10 cellular contexts compared by ENCODE assay signal in the genomic region with DNA sequence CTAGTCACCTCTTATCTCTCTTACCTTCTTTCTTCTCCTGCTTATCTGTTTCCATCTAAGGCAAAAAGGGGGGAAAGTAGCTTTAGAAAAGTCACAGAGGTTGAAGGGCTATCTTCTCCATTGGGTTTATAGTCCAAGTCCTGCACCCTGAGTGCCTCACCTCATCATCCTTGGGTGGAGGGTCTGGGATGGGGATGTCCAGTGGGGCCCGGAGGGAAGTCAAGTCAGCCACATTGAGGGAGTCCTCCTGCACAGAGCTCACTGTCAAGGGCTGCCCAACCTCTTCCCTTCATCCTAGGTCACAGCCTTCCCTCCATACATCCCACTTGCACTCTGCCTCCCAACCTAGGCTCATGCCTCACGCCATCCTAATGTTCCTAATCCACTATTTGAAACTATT. TPM values are rescaled to one million over a fixed set of nuclear protein-coding genes. Genes with fewer than 3 reads are reported as not detected.
A peak's percentile ranks its signal among the peaks of the same experiment; 100 is the strongest.
DNase-seq lines count a peak whose midpoint lies in the region; ATAC-seq, FAIRE-seq and TF ChIP-seq lines count a peak whose summit lies in the region.
"Had no signal": no experiment of that assay in that cellular context is flagged by ENCODE, and none has a peak within 500 bp of the region (broad histone marks: within the 10 kb centered on the region; RNA-seq: fewer than 3 reads in every experiment).

No MANE protein-coding gene starts in this region.

- FAIRE-seq in urothelium cell line (lab: Jason Lieb, UNC) = no peak

- no peak for ATAC-seq in lower lobe of right lung
- ATAC-seq in GM19351 (IDR thresholded peaks at IDR 0.05; ENCODE audit: unreplicated experiment) = no peak

- TF ChIP-seq CTCF in lower lobe of right lung (IDR thresholded peaks at IDR 0.05) (no peak), type B pancreatic cell (conservative IDR thresholded peaks at IDR 0.05) (no peak)

- peak overlapping the region; percentile 97 for H3K4me3 Mint-ChIP-seq in activated naive CD4-positive, alpha-beta T cell treated with anti-CD3 and anti-CD28 coated beads for 36 hours
- peak overlapping the region; percentile 97 for H3K4me3 Mint-ChIP-seq in activated naive CD8-positive, alpha-beta T cell
- peak overlapping the region; percentile 98 for H3K4me3 Mint-ChIP-seq in type B pancreatic cell

- peak overlapping the region; percentile 90 for H3K27ac ChIP-seq in lower lobe of right lung

- no peaks in the 10 kb centered on the region for H3K9me3 Mint-ChIP-seq in activated naive CD4-positive, alpha-beta T cell treated with anti-CD3 and anti-CD28 coated beads for 36 hours
- H3K9me3 Mint-ChIP-seq in activated naive CD8-positive, alpha-beta T cell (ENCODE audit: low read depth) = no peaks in the 10 kb centered on the region
- H3K9me3 Mint-ChIP-seq in type B pancreatic cell = no peaks in the 10 kb centered on the region

- peaks cover 40% of the 10 kb centered on the region for H3K36me3 ChIP-seq in lower lobe of right lung

- CTCF ChIA-PET in activated naive CD4-positive, alpha-beta T cell treated with anti-CD3 and anti-CD28 coated beads for 36 hours (lab: Charles Lee) = interaction anchor here (0.8 to 6.9 kb wide), 5 partner anchors 8 to 54 kb away, joined by 4 to 63 read pairs (median 5); a partner anchor contains a TSS

- DNase-seq in activated naive CD4-positive, alpha-beta T cell treated with anti-CD3 and anti-CD28 coated beads for 36 hours = no peak
- DNase-seq in activated naive CD4-positive, alpha-beta T cell treated with anti-CD3 and anti-CD28 coated beads, Interleukin-2, amount 50 U/mL, for 16 hours = no peak
- no peak for DNase-seq in lower lobe of right lung
- DNase-seq in type B pancreatic cell (ENCODE audit: extremely low spot score, unreplicated experiment) = no peak
- DNase-seq in urothelium cell line (ENCODE audit: low spot score) = no peak
- no peak for DNase-seq in activated effector memory CD4-positive, alpha-beta T cell treated with Interleukin-2 at 50 U/mL for 16 hours
- DNase-seq: T-helper 9 cell had no signal

- peak overlapping the region; percentile 97 for H3K4me3 ChIP-seq in lower lobe of right lung

- H3K4me1 Mint-ChIP-seq in activated naive CD4-positive, alpha-beta T cell treated with anti-CD3 and anti-CD28 coated beads for 36 hours (ENCODE audit: low read depth) = peaks cover 59% of the 10 kb centered on the region
- peaks cover 57% of the 10 kb centered on the region for H3K4me1 Mint-ChIP-seq in activated naive CD8-positive, alpha-beta T cell (ENCODE audit: low read depth)
- peaks cover 36% of the 10 kb centered on the region for H3K4me1 Mint-ChIP-seq in type B pancreatic cell (ENCODE audit: unreplicated experiment)

- intact Hi-C loops in activated naive CD4-positive, alpha-beta T cell treated with anti-CD3 and anti-CD28 coated beads for 36 hours (cut with micrococcal nuclease) = loop anchor here (5.0 kb wide), 1 partner anchor 1053 kb away; no protein-coding TSS in a partner anchor
- intact Hi-C loops in lower lobe of right lung (cut with DNase I) = no loop called here

- H3K27me3 Mint-ChIP-seq in activated naive CD4-positive, alpha-beta T cell treated with anti-CD3 and anti-CD28 coated beads for 36 hours (ENCODE audit: low read depth) = no peaks in the 10 kb centered on the region
- H3K27me3 Mint-ChIP-seq in activated naive CD8-positive, alpha-beta T cell = no peaks in the 10 kb centered on the region
- H3K27me3 Mint-ChIP-seq in type B pancreatic cell = no peaks in the 10 kb centered on the region

- peak overlapping the region; percentile 99 for H3K27ac Mint-ChIP-seq in activated naive CD4-positive, alpha-beta T cell treated with anti-CD3 and anti-CD28 coated beads for 36 hours
- peak overlapping the region; percentile 98 for H3K27ac Mint-ChIP-seq in activated naive CD8-positive, alpha-beta T cell
- peak overlapping the region; percentile 92 for H3K27ac Mint-ChIP-seq in type B pancreatic cell

- H3K36me3 Mint-ChIP-seq in activated naive CD4-positive, alpha-beta T cell treated with anti-CD3 and anti-CD28 coated beads for 36 hours (ENCODE audit: low read depth) = peaks cover 52% of the 10 kb centered on the region
- H3K36me3 Mint-ChIP-seq in activated naive CD8-positive, alpha-beta T cell = peaks cover 16% of the 10 kb centered on the region
- peaks cover 5% of the 10 kb centered on the region for H3K36me3 Mint-ChIP-seq in type B pancreatic cell

- H3K9me3 ChIP-seq in lower lobe of right lung = no peaks in the 10 kb centered on the region

- no peaks in the 10 kb centered on the region for H3K27me3 ChIP-seq in lower lobe of right lung (ENCODE audit: low read depth)
- H3K27me3 ChIP-seq: dorsolateral prefrontal cortex had no signal

- H3K4me1 ChIP-seq in lower lobe of right lung = peaks cover 49% of the 10 kb centered on the region

RNA-seq across cellular contexts. Expression of a gene that starts 1.2 kb away (rescaled TPM):
- 100 to 1,000 TPM; 392 to 404 TPM for total RNA-seq in activated naive CD4-positive, alpha-beta T cell treated with anti-CD3 and anti-CD28 coated beads for 36 hours
- total RNA-seq in lower lobe of right lung (144 TPM), type B pancreatic cell (ENCODE audit: low replicate concordance) (134 and 155 TPM in 2 replicates)

RNA-seq across cellular contexts. Expression of a gene that starts 2.1 kb away (rescaled TPM):
- 10 to 100 TPM; 51.1 to 53.8 TPM for total RNA-seq in activated naive CD4-positive, alpha-beta T cell treated with anti-CD3 and anti-CD28 coated beads for 36 hours
- 67.3 TPM for total RNA-seq in lower lobe of right lung
- total RNA-seq in type B pancreatic cell (ENCODE audit: low replicate concordance) = 68.6 and 78.4 TPM in 2 replicates

RNA-seq across cellular contexts. Expression of a gene that starts 3.8 kb away (rescaled TPM):
- total RNA-seq in activated naive CD4-positive, alpha-beta T cell treated with anti-CD3 and anti-CD28 coated beads for 36 hours = 10 to 100 TPM; 38.4 to 38.9 TPM
- total RNA-seq in lower lobe of right lung (9.3 TPM), type B pancreatic cell (ENCODE audit: low replicate concordance) (16.2 and 25.9 TPM in 2 replicates)

RNA-seq across cellular contexts. Expression of a gene that starts 9.2 kb away (rescaled TPM):
- total RNA-seq in activated naive CD4-positive, alpha-beta T cell treated with anti-CD3 and anti-CD28 coated beads for 36 hours = 100 to 1,000 TPM; 406 to 416 TPM
- total RNA-seq in lower lobe of right lung = 198 TPM
- total RNA-seq in type B pancreatic cell (ENCODE audit: low replicate concordance) = 142 and 177 TPM in 2 replicates

RNA-seq across cellular contexts. Expression of a gene that starts 14.8 kb away (rescaled TPM):
- under 1 TPM; 0.19 to 0.30 TPM for total RNA-seq in activated naive CD4-positive, alpha-beta T cell treated with anti-CD3 and anti-CD28 coated beads for 36 hours
- 0.97 TPM for total RNA-seq in lower lobe of right lung
- 0.26 and 0.53 TPM in 2 replicates for total RNA-seq in type B pancreatic cell (ENCODE audit: low replicate concordance)
